In genomic region chr1:230375149-230375548, GRCh38 we compare ENCODE assay signal across 27 cellular contexts. TPM values are rescaled to one million over a fixed set of nuclear protein-coding genes. Genes with fewer than 3 reads are reported as not detected.
"Had no signal": no experiment of that assay in that cellular context is flagged by ENCODE, and none has a peak within 500 bp of the region (broad histone marks: within the 10 kb centered on the region; RNA-seq: fewer than 3 reads in every experiment).

No MANE protein-coding gene starts in this region.

- H3K4me3 Mint-ChIP-seq: activated CD4-positive, alpha-beta T cell treated with anti-CD3 and anti-CD28 coated beads for 36 hours; activated CD8-positive, alpha-beta memory T cell treated with anti-CD3 and anti-CD28 coated beads, Interleukin-2, amount 10 ng/mL, durations not matched to agents 7 days and 5 days; activated CD8-positive, alpha-beta T cell treated with anti-CD3 and anti-CD28 coated beads, Interleukin-2, amount 10 ng/mL, durations not matched to agents 7 days and 5 days; activated naive CD4-positive, alpha-beta T cell treated with anti-CD3 and anti-CD28 coated beads, Interleukin-2, amount 50 U/mL, for 24 hours; activated naive CD8-positive, alpha-beta T cell treated with anti-CD3 and anti-CD28 coated beads, Interleukin-2, amount 50 U/mL, for 24 hours; effector memory CD8-positive, alpha-beta T cell; natural killer cell treated with Interleukin-12 subunit alpha and Interleukin-12 subunit beta and Interleukin-15 and Interleukin-18, amount 100 ng/mL, for 72 hours; stimulated activated naive B cell treated with anti-CD40 and anti-IgM and Interleukin-4, amounts not matched to agents 10 μg/mL and 1 μg/mL and 100 μg/mL, for 72 hours; T-helper 2 cell treated with Interferon-gamma antibody and Interleukin-4, amounts not matched to agents 5 μg/mL and 100 μg/mL, for 36 hours had no signal

- H3K4me1 Mint-ChIP-seq: activated CD4-positive, alpha-beta T cell treated with anti-CD3 and anti-CD28 coated beads for 36 hours; activated CD8-positive, alpha-beta memory T cell treated with anti-CD3 and anti-CD28 coated beads, Interleukin-2, amount 10 ng/mL, durations not matched to agents 7 days and 5 days; activated naive CD4-positive, alpha-beta T cell treated with anti-CD3 and anti-CD28 coated beads, Interleukin-2, amount 50 U/mL, for 24 hours; activated naive CD8-positive, alpha-beta T cell treated with anti-CD3 and anti-CD28 coated beads, Interleukin-2, amount 50 U/mL, for 24 hours; stimulated activated naive B cell treated with anti-CD40 and anti-IgM and Interleukin-4, amounts not matched to agents 10 μg/mL and 1 μg/mL and 100 μg/mL, for 72 hours had no signal

- H3K36me3 Mint-ChIP-seq: activated CD8-positive, alpha-beta memory T cell treated with anti-CD3 and anti-CD28 coated beads, Interleukin-2, amount 10 ng/mL, durations not matched to agents 7 days and 5 days; activated naive CD4-positive, alpha-beta T cell treated with anti-CD3 and anti-CD28 coated beads, Interleukin-2, amount 50 U/mL, for 24 hours had no signal

- H3K27me3 ChIP-seq: gastrocnemius medialis, ovary, stomach, suprapubic skin, transverse colon had no signal

- H3K36me3 ChIP-seq: gastrocnemius medialis, neutrophil, ovary, prostate gland, stomach, suprapubic skin, transverse colon had no signal

- ATAC-seq: activated CD4-positive, alpha-beta T cell treated with anti-CD3 and anti-CD28 coated beads for 36 hours; activated CD8-positive, alpha-beta memory T cell treated with anti-CD3 and anti-CD28 coated beads, Interleukin-2, amount 10 ng/mL, durations not matched to agents 7 days and 5 days; activated CD8-positive, alpha-beta T cell treated with anti-CD3 and anti-CD28 coated beads, Interleukin-2, amount 10 ng/mL, durations not matched to agents 7 days and 5 days; activated naive CD8-positive, alpha-beta T cell treated with anti-CD3 and anti-CD28 coated beads, Interleukin-2, amount 50 U/mL, for 24 hours; effector memory CD8-positive, alpha-beta T cell; natural killer cell treated with Interleukin-12 subunit alpha and Interleukin-12 subunit beta and Interleukin-15 and Interleukin-18, amount 100 ng/mL, for 72 hours; stimulated activated naive B cell treated with anti-CD40 and anti-IgM and Interleukin-4, amounts not matched to agents 10 μg/mL and 1 μg/mL and 100 μg/mL, for 72 hours had no signal

- H3K4me3 ChIP-seq: coronary artery, gastrocnemius medialis, ovary, prostate gland, stomach, suprapubic skin, transverse colon had no signal

- H3K9me3 ChIP-seq: neutrophil, prostate gland, suprapubic skin had no signal

- H3K27ac ChIP-seq: coronary artery, gastrocnemius medialis, neutrophil, ovary, prostate gland, stomach, suprapubic skin, transverse colon had no signal

- H3K27ac Mint-ChIP-seq: activated CD4-positive, alpha-beta T cell treated with anti-CD3 and anti-CD28 coated beads for 36 hours; activated CD8-positive, alpha-beta memory T cell treated with anti-CD3 and anti-CD28 coated beads, Interleukin-2, amount 10 ng/mL, durations not matched to agents 7 days and 5 days; activated CD8-positive, alpha-beta T cell treated with anti-CD3 and anti-CD28 coated beads, Interleukin-2, amount 10 ng/mL, durations not matched to agents 7 days and 5 days; activated naive CD4-positive, alpha-beta T cell treated with anti-CD3 and anti-CD28 coated beads, Interleukin-2, amount 50 U/mL, for 24 hours; activated naive CD8-positive, alpha-beta T cell treated with anti-CD3 and anti-CD28 coated beads, Interleukin-2, amount 50 U/mL, for 24 hours; activated T-helper 2 cell treated with anti-CD3 and anti-CD28 coated beads, Interferon-gamma antibody, Interleukin-2, Interleukin-4, amounts not matched to agents 10 μg/mL and 5 μg/mL and 100 μg/mL, durations not matched to agents 14 hours and 24 hours and 36 hours; effector memory CD8-positive, alpha-beta T cell; natural killer cell treated with Interleukin-12 subunit alpha and Interleukin-12 subunit beta and Interleukin-15 and Interleukin-18, amount 100 ng/mL, for 72 hours; stimulated activated naive B cell treated with anti-CD40 and anti-IgM and Interleukin-4, amounts not matched to agents 10 μg/mL and 1 μg/mL and 100 μg/mL, for 72 hours; T-helper 2 cell treated with Interferon-gamma antibody and Interleukin-4, amounts not matched to agents 5 μg/mL and 100 μg/mL, for 36 hours had no signal

- DNase-seq: activated CD4-positive, alpha-beta T cell treated with anti-CD3 and anti-CD28 coated beads for 36 hours; activated CD4-positive, CD25-positive, alpha-beta regulatory T cell; activated CD8-positive, alpha-beta memory T cell treated with anti-CD3 and anti-CD28 coated beads, Interleukin-2, amount 10 ng/mL, durations not matched to agents 7 days and 5 days; activated CD8-positive, alpha-beta T cell treated with anti-CD3 and anti-CD28 coated beads, Interleukin-2, amount 10 ng/mL, durations not matched to agents 7 days and 5 days; activated naive CD8-positive, alpha-beta T cell treated with anti-CD3 and anti-CD28 coated beads, Interleukin-2, amount 50 U/mL, for 24 hours; activated T-cell treated with anti-CD3 and anti-CD28 coated beads, Interleukin-2, amount 50 U/mL, for 48 hours; effector memory CD8-positive, alpha-beta T cell; erythroblast; gastrocnemius medialis; glutamatergic neuron; midbrain; ovary; retina; stimulated activated CD4-positive, alpha-beta T cell treated with anti-CD3 and anti-CD28 coated beads, Interleukin-15, amount 100 ng/mL, for 24 hours; stimulated activated CD4-positive, alpha-beta T cell treated with anti-CD3 and anti-CD28 coated beads, Interleukin-2, amount 100 ng/mL, for 24 hours; stimulated activated naive B cell treated with anti-CD40 and anti-IgM and Interleukin-4, amounts not matched to agents 10 μg/mL and 1 μg/mL and 100 μg/mL, for 72 hours; stomach; T-helper 1 cell; transverse colon had no signal

- H3K4me1 ChIP-seq: prostate gland, stomach, suprapubic skin, transverse colon had no signal

RNA-seq across cellular contexts. Expression of gene PGBD5, which starts 51.0 kb away (rescaled TPM):
- total RNA-seq: activated CD8-positive, alpha-beta memory T cell treated with anti-CD3 and anti-CD28 coated beads, Interleukin-2, amount 10 ng/mL, durations not matched to agents 7 days and 5 days; activated CD8-positive, alpha-beta T cell treated with anti-CD3 and anti-CD28 coated beads, Interleukin-2, amount 10 ng/mL, durations not matched to agents 7 days and 5 days; activated T-helper 2 cell treated with anti-CD3 and anti-CD28 coated beads, Interferon-gamma antibody, Interleukin-2, Interleukin-4, amounts not matched to agents 10 μg/mL and 5 μg/mL and 100 μg/mL, durations not matched to agents 14 hours and 24 hours and 36 hours had no signal
